Comparison of ENCODE assay signal across 1 cellular context in genomic region chr19:45681391-45682015, GRCh38.
TF ChIP-seq lines count a peak whose summit lies in the region.

No MANE protein-coding gene starts in this region.

TF ChIP-seq in WTC11, 78 proteins besides CTCF, POLR2A, EP300 and RAD21 (continued from another document):
- TF ChIP-seq AR (CRISPR knock-in tag; IDR thresholded peaks at IDR 0.05): no peak
- no peak for TF ChIP-seq ERG (CRISPR knock-in tag; IDR thresholded peaks at IDR 0.05)
- no peak for TF ChIP-seq ESRRA (CRISPR knock-in tag; IDR thresholded peaks at IDR 0.05; ENCODE audit: borderline replicate concordance)
- 0 out of 2 replicates have a peak, but pooled peaks have one; percentile 65 for TF ChIP-seq FOXK1 (CRISPR knock-in tag; IDR thresholded peaks at IDR 0.05)
- no peak for TF ChIP-seq TCF7 (CRISPR knock-in tag; IDR thresholded peaks at IDR 0.05; ENCODE audit: low read depth)
- peak; percentile 93 for TF ChIP-seq HMGXB4 (CRISPR knock-in tag; IDR thresholded peaks at IDR 0.05)
- no peak for TF ChIP-seq NR2C2 (CRISPR knock-in tag; IDR thresholded peaks at IDR 0.05)
TF ChIP-seq in WTC11: peak in this region for 6.
